Comparison of ENCODE assay signal across 1 cellular context in genomic region chr20:43911066-43911465, GRCh38.
TF ChIP-seq lines count a peak whose summit lies in the region.

No MANE protein-coding gene starts in this region.

TF ChIP-seq in GM23338, 12 proteins besides CTCF, POLR2A, EP300 and RAD21 (continued from another document):
- TF ChIP-seq, protein P1, sequence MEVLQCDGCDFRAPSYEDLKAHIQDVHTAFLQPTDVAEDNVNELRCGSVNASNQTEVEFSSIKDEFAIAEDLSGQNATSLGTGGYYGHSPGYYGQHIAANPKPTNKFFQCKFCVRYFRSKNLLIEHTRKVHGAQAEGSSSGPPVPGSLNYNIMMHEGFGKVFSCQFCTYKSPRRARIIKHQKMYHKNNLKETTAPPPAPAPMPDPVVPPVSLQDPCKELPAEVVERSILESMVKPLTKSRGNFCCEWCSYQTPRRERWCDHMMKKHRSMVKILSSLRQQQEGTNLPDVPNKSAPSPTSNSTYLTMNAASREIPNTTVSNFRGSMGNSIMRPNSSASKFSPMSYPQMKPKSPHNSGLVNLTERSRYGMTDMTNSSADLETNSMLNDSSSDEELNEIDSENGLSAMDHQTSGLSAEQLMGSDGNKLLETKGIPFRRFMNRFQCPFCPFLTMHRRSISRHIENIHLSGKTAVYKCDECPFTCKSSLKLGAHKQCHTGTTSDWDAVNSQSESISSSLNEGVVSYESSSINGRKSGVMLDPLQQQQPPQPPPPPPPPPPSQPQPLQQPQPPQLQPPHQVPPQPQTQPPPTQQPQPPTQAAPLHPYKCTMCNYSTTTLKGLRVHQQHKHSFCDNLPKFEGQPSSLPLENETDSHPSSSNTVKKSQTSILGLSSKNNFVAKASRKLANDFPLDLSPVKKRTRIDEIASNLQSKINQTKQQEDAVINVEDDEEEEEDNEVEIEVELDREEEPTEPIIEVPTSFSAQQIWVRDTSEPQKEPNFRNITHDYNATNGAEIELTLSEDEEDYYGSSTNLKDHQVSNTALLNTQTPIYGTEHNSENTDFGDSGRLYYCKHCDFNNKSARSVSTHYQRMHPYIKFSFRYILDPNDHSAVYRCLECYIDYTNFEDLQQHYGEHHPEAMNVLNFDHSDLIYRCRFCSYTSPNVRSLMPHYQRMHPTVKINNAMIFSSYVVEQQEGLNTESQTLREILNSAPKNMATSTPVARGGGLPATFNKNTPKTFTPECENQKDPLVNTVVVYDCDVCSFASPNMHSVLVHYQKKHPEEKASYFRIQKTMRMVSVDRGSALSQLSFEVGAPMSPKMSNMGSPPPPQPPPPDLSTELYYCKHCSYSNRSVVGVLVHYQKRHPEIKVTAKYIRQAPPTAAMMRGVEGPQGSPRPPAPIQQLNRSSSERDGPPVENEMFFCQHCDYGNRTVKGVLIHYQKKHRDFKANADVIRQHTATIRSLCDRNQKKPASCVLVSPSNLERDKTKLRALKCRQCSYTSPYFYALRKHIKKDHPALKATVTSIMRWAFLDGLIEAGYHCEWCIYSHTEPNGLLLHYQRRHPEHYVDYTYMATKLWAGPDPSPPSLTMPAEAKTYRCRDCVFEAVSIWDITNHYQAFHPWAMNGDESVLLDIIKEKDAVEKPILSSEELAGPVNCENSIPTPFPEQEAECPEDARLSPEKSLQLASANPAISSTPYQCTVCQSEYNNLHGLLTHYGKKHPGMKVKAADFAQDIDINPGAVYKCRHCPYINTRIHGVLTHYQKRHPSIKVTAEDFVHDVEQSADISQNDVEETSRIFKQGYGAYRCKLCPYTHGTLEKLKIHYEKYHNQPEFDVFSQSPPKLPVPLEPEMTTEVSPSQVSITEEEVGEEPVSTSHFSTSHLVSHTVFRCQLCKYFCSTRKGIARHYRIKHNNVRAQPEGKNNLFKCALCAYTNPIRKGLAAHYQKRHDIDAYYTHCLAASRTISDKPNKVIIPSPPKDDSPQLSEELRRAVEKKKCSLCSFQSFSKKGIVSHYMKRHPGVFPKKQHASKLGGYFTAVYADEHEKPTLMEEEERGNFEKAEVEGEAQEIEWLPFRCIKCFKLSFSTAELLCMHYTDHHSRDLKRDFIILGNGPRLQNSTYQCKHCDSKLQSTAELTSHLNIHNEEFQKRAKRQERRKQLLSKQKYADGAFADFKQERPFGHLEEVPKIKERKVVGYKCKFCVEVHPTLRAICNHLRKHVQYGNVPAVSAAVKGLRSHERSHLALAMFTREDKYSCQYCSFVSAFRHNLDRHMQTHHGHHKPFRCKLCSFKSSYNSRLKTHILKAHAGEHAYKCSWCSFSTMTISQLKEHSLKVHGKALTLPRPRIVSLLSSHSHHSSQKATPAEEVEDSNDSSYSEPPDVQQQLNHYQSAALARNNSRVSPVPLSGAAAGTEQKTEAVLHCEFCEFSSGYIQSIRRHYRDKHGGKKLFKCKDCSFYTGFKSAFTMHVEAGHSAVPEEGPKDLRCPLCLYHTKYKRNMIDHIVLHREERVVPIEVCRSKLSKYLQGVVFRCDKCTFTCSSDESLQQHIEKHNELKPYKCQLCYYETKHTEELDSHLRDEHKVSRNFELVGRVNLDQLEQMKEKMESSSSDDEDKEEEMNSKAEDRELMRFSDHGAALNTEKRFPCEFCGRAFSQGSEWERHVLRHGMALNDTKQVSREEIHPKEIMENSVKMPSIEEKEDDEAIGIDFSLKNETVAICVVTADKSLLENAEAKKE (CRISPR knock-in tag; IDR thresholded peaks at IDR 0.05): no peak
- TF ChIP-seq STAT1 (IDR thresholded peaks at IDR 0.05; ENCODE audit: unreplicated experiment): no peak
- TF ChIP-seq CREB1 (CRISPR knock-in tag; IDR thresholded peaks at IDR 0.05; ENCODE audit: low read depth): no peak
- TF ChIP-seq EZH2 (IDR thresholded peaks at IDR 0.05; ENCODE audit: low read depth, unreplicated experiment): no peak
